ENCODE assay signal across 13 cellular contexts in the genomic region with DNA sequence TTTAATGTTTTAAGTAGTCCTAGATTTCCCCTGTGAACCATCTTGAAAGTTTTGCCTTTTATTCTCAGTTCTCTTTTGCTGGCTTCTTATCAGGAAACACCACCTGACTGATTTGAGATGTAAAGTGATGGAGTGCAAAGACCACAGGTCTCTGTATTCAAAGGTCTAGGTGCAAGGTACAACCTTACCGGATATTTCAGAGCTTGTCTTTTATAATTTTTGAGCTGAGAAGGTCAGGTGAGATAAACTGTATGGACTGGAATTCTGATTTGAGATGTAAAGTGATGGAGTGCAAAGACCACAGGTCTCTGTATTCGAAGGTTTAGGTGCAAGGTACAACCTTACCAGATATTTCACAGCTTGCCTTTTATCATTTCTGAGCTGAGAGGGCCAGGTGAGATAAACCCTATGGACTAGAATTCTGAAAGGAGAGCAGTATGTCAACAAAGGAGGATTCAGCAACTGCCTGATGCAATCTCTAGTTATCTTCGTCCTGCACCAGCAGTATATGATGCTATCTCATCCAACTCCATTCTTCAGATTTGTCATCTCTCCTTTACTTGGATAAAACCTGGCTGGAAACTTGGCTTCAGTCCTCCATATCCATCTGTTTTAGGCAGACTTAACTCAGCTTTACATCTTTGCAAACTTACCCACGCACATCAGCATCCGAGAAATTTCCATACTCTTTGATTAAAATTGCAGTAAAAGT.
DNase-seq lines count a peak whose midpoint lies in the region; ATAC-seq and TF ChIP-seq lines count a peak whose summit lies in the region.
"Had no signal": no experiment of that assay in that cellular context is flagged by ENCODE, and none has a peak within 500 bp of the region (broad histone marks: within the 10 kb centered on the region; RNA-seq: fewer than 3 reads in every experiment).

No MANE protein-coding gene starts in this region.

- no peak overlapping the region for H3K4ac ChIP-seq in trophoblast cell (ENCODE audit: low read depth, low read length)

- H4K91ac ChIP-seq in trophoblast cell (ENCODE audit: low read depth, low read length) = no peak overlapping the region

- H2BK12ac ChIP-seq in trophoblast cell (ENCODE audit: low read length) = no peak overlapping the region

- WGBS in trophoblast cell (ENCODE audit: extremely low coverage, insufficient coverage, insufficient read length) = no CpG with 5 or more reads among the region's 5 CpGs

- no peak overlapping the region for H2BK5ac ChIP-seq in trophoblast cell (ENCODE audit: low read depth, low read length, poor library complexity)

- H3K36me3 ChIP-seq in OCI-LY3 (replicated peaks; ENCODE audit: low read depth, low read length) (no peaks in the 10 kb centered on the region), trophoblast cell (ENCODE audit: control insufficient read depth in 1 of 2, insufficient read depth in 2 of 2, low read length in 2 of 2) (no peaks in the 10 kb centered on the region), BE2C (no peaks in the 10 kb centered on the region)
- H3K36me3 ChIP-seq: tibial nerve had no signal

- peaks cover 8% of the 10 kb centered on the region for H3K79me1 ChIP-seq in trophoblast cell (ENCODE audit: low read length)

- H3K4me2 ChIP-seq in OCI-LY3 (ENCODE audit: low read length) (peak overlapping the region; percentile 38), trophoblast cell (ENCODE audit: low read length) (no peak overlapping the region)

- H4K20me1 ChIP-seq in OCI-LY3 (ENCODE audit: insufficient read depth, low read length) = no peaks in the 10 kb centered on the region

- H3K79me2 ChIP-seq in OCI-LY3 (ENCODE audit: low read length) (no peaks in the 10 kb centered on the region), trophoblast cell (ENCODE audit: control insufficient read depth, insufficient read depth, low read length, poor library complexity) (no peaks in the 10 kb centered on the region)

- H3K9ac ChIP-seq in OCI-LY3 (ENCODE audit: low read length) (no peak overlapping the region), trophoblast cell (ENCODE audit: low read length) (no peak overlapping the region)

- no peak for TF ChIP-seq CTCF in OCI-LY3 (IDR thresholded peaks at IDR 0.05; ENCODE audit: low read depth, low read length)
- TF ChIP-seq CTCF in coronary artery (IDR thresholded peaks at IDR 0.05) = no peak
- TF ChIP-seq CTCF in BE2C (IDR thresholded peaks at IDR 0.05; ENCODE audit: low read depth, low read length) = no peak

- no peak for ATAC-seq in HG02938 (IDR thresholded peaks at IDR 0.05; ENCODE audit: unreplicated experiment)

- H3K18ac ChIP-seq in trophoblast cell (ENCODE audit: low read length) = no peak overlapping the region

- H3K14ac ChIP-seq in trophoblast cell (ENCODE audit: low read length) = no peak overlapping the region

- H3K9me3 ChIP-seq in OCI-LY3 (ENCODE audit: insufficient read depth, low read length) = no peaks in the 10 kb centered on the region
- H3K9me3 ChIP-seq in trophoblast cell (ENCODE audit: insufficient read depth, low read depth, low read length) = no peaks in the 10 kb centered on the region
- H3K9me3 ChIP-seq in BE2C = no peaks in the 10 kb centered on the region
- H3K9me3 ChIP-seq: tibial nerve had no signal

- H3K27ac ChIP-seq in OCI-LY3 (ENCODE audit: low read length) (peak overlapping the region; percentile 99), coronary artery (peak overlapping the region; percentile 97), trophoblast cell (ENCODE audit: low read depth, low read length) (no peak overlapping the region)

- H3K27me3 ChIP-seq in OCI-LY3 (ENCODE audit: low read depth, low read length) = no peaks in the 10 kb centered on the region
- no peaks in the 10 kb centered on the region for H3K27me3 ChIP-seq in trophoblast cell (ENCODE audit: insufficient read depth, low read length)
- H3K27me3 ChIP-seq in BE2C = no peaks in the 10 kb centered on the region
- H3K27me3 ChIP-seq: tibial nerve had no signal

- H2AK5ac ChIP-seq in trophoblast cell (ENCODE audit: low read length) = no peak overlapping the region

- H2AFZ ChIP-seq in OCI-LY3 (ENCODE audit: low read depth, low read length) (no peak overlapping the region), trophoblast cell (ENCODE audit: insufficient read depth, low read length, poor library complexity) (no peak overlapping the region)

- no peak overlapping the region for H2BK120ac ChIP-seq in trophoblast cell (ENCODE audit: insufficient read depth, low read length, poor library complexity)

- no peak overlapping the region for H4K8ac ChIP-seq in trophoblast cell (ENCODE audit: low read depth, low read length)

- peak; percentile 7 for DNase-seq in DMS53 treated with DMSO at 0.1 percent for 48 hours (lab: John Stamatoyannopoulos, UW; ENCODE audit: unreplicated experiment)
- DNase-seq in DMS53 (lab: John Stamatoyannopoulos, UW) = no peak
- no peak for DNase-seq in coronary artery (ENCODE audit: low spot score)
- peak; percentile 68 to 86 for DNase-seq in trophoblast cell
- DNase-seq in BE2C = no peak
- DNase-seq in activated gamma-delta T cell treated with Interleukin-2 at 50 U/mL for 16 hours = no peak
- DNase-seq: 8988T, caudate nucleus, foreskin fibroblast, posterior cingulate gyrus had no signal

- H3K4me3 ChIP-seq in OCI-LY3 (ENCODE audit: low read length) = peak overlapping the region; percentile 1; the same call in 1 of the 2 replicates
- H3K4me3 ChIP-seq in coronary artery = no peak overlapping the region
- no peak overlapping the region for H3K4me3 ChIP-seq in trophoblast cell (ENCODE audit: low read depth, low read length)
- H3K4me3 ChIP-seq in BE2C (ENCODE audit: low read depth, low read length) = no peak overlapping the region
- H3K4me3 ChIP-seq: tibial nerve had no signal

- no peak overlapping the region for H4K12ac ChIP-seq in trophoblast cell (ENCODE audit: low read depth, low read length)

- H3K4me1 ChIP-seq in OCI-LY3 (ENCODE audit: low read length) (peaks cover 50% of the 10 kb centered on the region), trophoblast cell (ENCODE audit: control insufficient read depth in 1 of 2, insufficient read depth in 2 of 2, low read length in 2 of 2) (peaks cover 10 to 19% of the 10 kb centered on the region in 2 experiments), BE2C (peaks cover 3% of the 10 kb centered on the region; the same call in 1 of the 2 replicates)

- H3K23ac ChIP-seq in trophoblast cell (ENCODE audit: low read length) = no peak overlapping the region

Comparison
In these comparisons a context has a peak if more than half of its experiments do, and no peak if none do; other contexts are left out.
1. DNase-seq: peak in DMS53 treated with DMSO at 0.1 percent for 48 hours (single experiment) and trophoblast cell (2 of 2); none in DMS53 (single experiment), coronary artery (single experiment), BE2C (single experiment) and activated gamma-delta T cell treated with Interleukin-2 at 50 U/mL for 16 hours (single experiment).